In genomic region chr11:133906241-133906640, GRCh38 we compare ENCODE assay signal across 14 cellular contexts. TPM values are rescaled to one million over a fixed set of nuclear protein-coding genes. Genes with fewer than 3 reads are reported as not detected.
DNase-seq lines count a peak whose midpoint lies in the region; ATAC-seq and TF ChIP-seq lines count a peak whose summit lies in the region.
"Had no signal": no experiment of that assay in that cellular context is flagged by ENCODE, and none has a peak within 500 bp of the region (broad histone marks: within the 10 kb centered on the region; RNA-seq: fewer than 3 reads in every experiment).

No MANE protein-coding gene starts in this region.

- H3K27me3 ChIP-seq in lower lobe of right lung (ENCODE audit: low read depth): no peaks in the 10 kb centered on the region
- H3K27me3 ChIP-seq: Peyer's patch had no signal

- H3K27ac ChIP-seq in lower lobe of right lung: no peak overlapping the region
- H3K27ac ChIP-seq: Peyer's patch had no signal

- H3K4me3 ChIP-seq in lower lobe of right lung: no peak overlapping the region
- H3K4me3 ChIP-seq: Peyer's patch had no signal

- no peaks in the 10 kb centered on the region for H3K27me3 Mint-ChIP-seq in CD14-positive monocyte (ENCODE audit: low read depth in 3 of 3)
- H3K27me3 Mint-ChIP-seq in stimulated activated memory B cell treated with anti-CD40 and anti-IgM and Interleukin-4, amounts not matched to agents 10 μg/mL and 1 μg/mL and 100 μg/mL, for 72 hours: no peaks in the 10 kb centered on the region

- no peak for ATAC-seq in lower lobe of right lung
- no peak for ATAC-seq in stimulated activated memory B cell treated with anti-CD40 and anti-IgM and Interleukin-4, amounts not matched to agents 10 μg/mL and 1 μg/mL and 100 μg/mL, for 72 hours
- no peak for ATAC-seq in GM21515 (IDR thresholded peaks at IDR 0.05; ENCODE audit: unreplicated experiment)
- no peak for ATAC-seq in GM18861 (IDR thresholded peaks at IDR 0.05; ENCODE audit: unreplicated experiment)

- no peak overlapping the region for H3K4me3 Mint-ChIP-seq in CD14-positive monocyte
- H3K4me3 Mint-ChIP-seq in stimulated activated memory B cell treated with anti-CD40 and anti-IgM and Interleukin-4, amounts not matched to agents 10 μg/mL and 1 μg/mL and 100 μg/mL, for 72 hours: no peak overlapping the region

- no peaks in the 10 kb centered on the region for H3K36me3 ChIP-seq in lower lobe of right lung
- H3K36me3 ChIP-seq: Peyer's patch had no signal

- no peaks in the 10 kb centered on the region for H3K9me3 ChIP-seq in lower lobe of right lung
- H3K9me3 ChIP-seq: Peyer's patch had no signal

- H3K4me1 Mint-ChIP-seq in CD14-positive monocyte: no peaks in the 10 kb centered on the region
- peaks cover 10% of the 10 kb centered on the region for H3K4me1 Mint-ChIP-seq in stimulated activated memory B cell treated with anti-CD40 and anti-IgM and Interleukin-4, amounts not matched to agents 10 μg/mL and 1 μg/mL and 100 μg/mL, for 72 hours

- no peaks in the 10 kb centered on the region for H3K36me3 Mint-ChIP-seq in CD14-positive monocyte
- no peaks in the 10 kb centered on the region for H3K36me3 Mint-ChIP-seq in stimulated activated memory B cell treated with anti-CD40 and anti-IgM and Interleukin-4, amounts not matched to agents 10 μg/mL and 1 μg/mL and 100 μg/mL, for 72 hours

- H3K9me3 Mint-ChIP-seq in CD14-positive monocyte: peaks cover 0 to 6% (median 0%) of the 10 kb centered on the region in 7 donors
- H3K9me3 Mint-ChIP-seq in stimulated activated memory B cell treated with anti-CD40 and anti-IgM and Interleukin-4, amounts not matched to agents 10 μg/mL and 1 μg/mL and 100 μg/mL, for 72 hours: no peaks in the 10 kb centered on the region

- DNase-seq in activated T-cell treated with anti-CD3 and anti-CD28 coated beads, Interleukin-2, amount 50 U/mL, for 1 hour: peak; percentile 13
- no peak for DNase-seq in activated T-cell treated with anti-CD3 and anti-CD28 coated beads, Interleukin-2, amount 50 U/mL, for 48 hours
- DNase-seq in CD14-positive monocyte (ENCODE audit: low spot score): peak; percentile 38
- DNase-seq in lower lobe of right lung: peak; percentile 44
- DNase-seq in SIG-M5 treated with dmso at 0.1 percent for 504 hours (lab: John Stamatoyannopoulos, UW; ENCODE audit: unreplicated experiment): no peak
- DNase-seq: DND-41, GOT3, NCI-H187, NCI-H226, NCI-H524 treated with DMSO at 0.1 percent for 48 hours had no signal

- intact Hi-C loops in CD14-positive monocyte (cut with micrococcal nuclease): no loop called here
- intact Hi-C loops in lower lobe of right lung (cut with DNase I): no loop called here

- H3K27ac Mint-ChIP-seq in CD14-positive monocyte: no peak overlapping the region
- peak overlapping the region; percentile 77 for H3K27ac Mint-ChIP-seq in stimulated activated memory B cell treated with anti-CD40 and anti-IgM and Interleukin-4, amounts not matched to agents 10 μg/mL and 1 μg/mL and 100 μg/mL, for 72 hours

- no peaks in the 10 kb centered on the region for H3K4me1 ChIP-seq in lower lobe of right lung
- H3K4me1 ChIP-seq: Peyer's patch had no signal

- TF ChIP-seq CTCF in CD14-positive monocyte (IDR thresholded peaks at IDR 0.05) (no peak), lower lobe of right lung (IDR thresholded peaks at IDR 0.05) (no peak)

RNA-seq across cellular contexts. Expression of gene IGSF9B, which starts 50.5 kb away (rescaled TPM):
- polyA plus RNA-seq in CD14-positive monocyte: not detected
- 5.5 TPM for total RNA-seq in lower lobe of right lung

Comparison
In these comparisons a context has a peak if more than half of its experiments do, and no peak if none do; other contexts are left out.
1. DNase-seq: peak in activated T-cell treated with anti-CD3 and anti-CD28 coated beads, Interleukin-2, amount 50 U/mL, for 1 hour (single experiment), CD14-positive monocyte (single experiment) and lower lobe of right lung (single experiment); none in activated T-cell treated with anti-CD3 and anti-CD28 coated beads, Interleukin-2, amount 50 U/mL, for 48 hours (0 of 2) and SIG-M5 treated with dmso at 0.1 percent for 504 hours (single experiment).